ENCODE assay signal across 23 cellular contexts in the genomic region with DNA sequence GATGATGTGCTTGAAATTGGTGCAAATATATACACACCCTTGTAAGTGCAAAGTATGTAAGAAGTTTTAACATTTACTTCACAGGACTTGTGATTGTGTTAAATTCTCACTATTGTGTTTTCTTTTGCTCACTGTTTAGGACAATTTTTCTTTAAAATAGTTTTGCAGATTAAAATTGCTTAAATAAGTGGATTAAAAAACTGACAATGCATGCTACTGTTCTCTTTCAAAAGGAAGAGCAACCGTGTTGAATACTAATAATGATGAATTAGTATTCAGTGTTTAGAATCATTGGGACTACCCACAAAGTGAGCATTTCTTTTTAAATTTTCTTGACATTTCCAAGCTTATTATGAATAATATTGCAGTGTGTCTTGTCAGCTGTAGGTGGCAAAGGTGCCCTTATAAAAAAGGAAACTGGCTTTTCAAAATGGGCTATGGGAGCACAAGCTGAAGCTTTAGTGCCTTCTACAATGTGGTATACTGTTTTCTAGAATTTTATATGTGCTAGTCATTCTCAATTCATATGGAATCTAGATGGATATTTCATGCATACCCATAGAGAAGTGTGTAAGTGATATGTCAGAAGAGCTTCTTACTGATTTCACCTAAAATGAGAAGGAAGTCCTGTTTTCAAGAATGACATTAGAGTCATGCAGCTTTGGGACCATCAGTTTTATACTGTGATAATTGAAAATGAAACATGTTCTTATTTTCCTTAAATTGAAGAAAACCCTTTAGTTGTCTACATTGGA. TPM values are rescaled to one million over a fixed set of nuclear protein-coding genes. Genes with fewer than 3 reads are reported as not detected.
A peak's percentile ranks its signal among the peaks of the same experiment; 100 is the strongest.
DNase-seq lines count a peak whose midpoint lies in the region; ATAC-seq, FAIRE-seq and TF ChIP-seq lines count a peak whose summit lies in the region.
"Had no signal": no experiment of that assay in that cellular context is flagged by ENCODE, and none has a peak within 500 bp of the region (broad histone marks: within the 10 kb centered on the region; RNA-seq: fewer than 3 reads in every experiment).

No MANE protein-coding gene starts in this region.

- no peak for TF ChIP-seq POLR2A in HepG2 (IDR thresholded peaks at IDR 0.05; ENCODE audit: insufficient read depth in 1 of 2, low read depth in 2 of 2, low read length in 2 of 2)

- H3K27ac ChIP-seq in CD4-positive, alpha-beta memory T cell (ENCODE audit: low read depth, low read length), result no peak overlapping the region
- H3K27ac ChIP-seq in HepG2 (ENCODE audit: extremely low read length, insufficient read depth, low read length), result no peak overlapping the region
- H3K27ac ChIP-seq: GM23248, RWPE1 had no signal

- H3K36me3 Mint-ChIP-seq in activated CD8-positive, alpha-beta T cell treated with anti-CD3 and anti-CD28 coated beads for 36 hours (ENCODE audit: low read depth), result peaks cover 45% of the 10 kb centered on the region
- peaks cover 63% of the 10 kb centered on the region for H3K36me3 Mint-ChIP-seq in activated CD8-positive, alpha-beta T cell treated with anti-CD3 and anti-CD28 coated beads, Interleukin-2, amount 10 ng/mL, durations not matched to agents 7 days and 5 days (ENCODE audit: low read depth)
- peaks cover 57% of the 10 kb centered on the region for H3K36me3 Mint-ChIP-seq in activated naive CD8-positive, alpha-beta T cell treated with anti-CD3 and anti-CD28 coated beads, Interleukin-2, amount 50 U/mL, for 24 hours (ENCODE audit: low read depth)
- peaks cover 56 to 68% of the 10 kb centered on the region in 2 donors for H3K36me3 Mint-ChIP-seq in CD4-positive, alpha-beta memory T cell

- peak overlapping the region; percentile 30 for H3K27ac Mint-ChIP-seq in activated CD8-positive, alpha-beta T cell treated with anti-CD3 and anti-CD28 coated beads for 36 hours
- no peak overlapping the region for H3K27ac Mint-ChIP-seq in activated CD8-positive, alpha-beta T cell treated with anti-CD3 and anti-CD28 coated beads, Interleukin-2, amount 10 ng/mL, durations not matched to agents 7 days and 5 days
- H3K27ac Mint-ChIP-seq in activated naive CD8-positive, alpha-beta T cell treated with anti-CD3 and anti-CD28 coated beads, Interleukin-2, amount 50 U/mL, for 24 hours, result peak overlapping the region; percentile 9
- peak overlapping the region in 1 of 7 donors; percentile 24 for H3K27ac Mint-ChIP-seq in CD4-positive, alpha-beta memory T cell

- TF ChIP-seq RAD21 in HepG2 (CRISPR knock-in tag; IDR thresholded peaks at IDR 0.05), result no peak

- FAIRE-seq in HepG2 (lab: Jason Lieb, UNC), result no peak
- FAIRE-seq: GM12891, GM19239 had no signal

- H3K4me1 ChIP-seq in CD4-positive, alpha-beta memory T cell (ENCODE audit: insufficient read depth, low read length), result no peaks in the 10 kb centered on the region
- no peaks in the 10 kb centered on the region for H3K4me1 ChIP-seq in HepG2 (ENCODE audit: insufficient read depth, low read length)
- H3K4me1 ChIP-seq: BE2C had no signal

- no peaks in the 10 kb centered on the region for H3K79me2 ChIP-seq in HepG2 (ENCODE audit: insufficient read depth, low read length)

- no peaks in the 10 kb centered on the region; the same call in 1 of the 2 replicates for H4K20me1 ChIP-seq in HepG2 (ENCODE audit: insufficient read depth, low read length)

- H3K9me3 ChIP-seq in CD4-positive, alpha-beta memory T cell (ENCODE audit: control insufficient read depth in 1 of 2, low read length in 2 of 2), result no peaks in the 10 kb centered on the region
- H3K9me3 ChIP-seq in HepG2 (ENCODE audit: low read length), result no peaks in the 10 kb centered on the region
- H3K9me3 ChIP-seq: BE2C had no signal

- no peak for ATAC-seq in activated CD8-positive, alpha-beta T cell treated with anti-CD3 and anti-CD28 coated beads for 36 hours
- ATAC-seq in activated CD8-positive, alpha-beta T cell treated with anti-CD3 and anti-CD28 coated beads, Interleukin-2, amount 10 ng/mL, durations not matched to agents 7 days and 5 days, result no peak
- ATAC-seq in activated naive CD8-positive, alpha-beta T cell treated with anti-CD3 and anti-CD28 coated beads, Interleukin-2, amount 50 U/mL, for 24 hours, result no peak
- ATAC-seq in HepG2, result no peak
- no peak for ATAC-seq in esophagus mucosa
- ATAC-seq: PC-3 had no signal

- no peak overlapping the region for H3K9ac ChIP-seq in HepG2 (ENCODE audit: insufficient read depth, low read depth, low read length)
- H3K9ac ChIP-seq: GM23248 had no signal

- POLR2A ChIA-PET in activated CD8-positive, alpha-beta T cell treated with anti-CD3 and anti-CD28 coated beads for 36 hours (lab: Charles Lee), result no interaction called here
- POLR2A ChIA-PET in activated CD8-positive, alpha-beta T cell treated with anti-CD3 and anti-CD28 coated beads, Interleukin-2, amount 10 ng/mL, durations not matched to agents 7 days and 5 days (lab: Charles Lee), result no interaction called here
- POLR2A ChIA-PET in CD4-positive, alpha-beta memory T cell (lab: Charles Lee; ENCODE audit: partially characterized antibody), result no interaction called here
- POLR2A ChIA-PET in HepG2 (lab: Yijun Ruan, JAX), result no interaction called here

- TF ChIP-seq EP300 in HepG2 (IDR thresholded peaks at IDR 0.05; ENCODE audit: low read depth in 2 of 2, low read length in 2 of 2) (no peak), HepG2 (CRISPR knock-in tag; IDR thresholded peaks at IDR 0.05; ENCODE audit: borderline replicate concordance) (no peak)

- no peak for DNase-seq in activated CD8-positive, alpha-beta T cell treated with anti-CD3 and anti-CD28 coated beads for 36 hours
- DNase-seq in activated CD8-positive, alpha-beta T cell treated with anti-CD3 and anti-CD28 coated beads, Interleukin-2, amount 10 ng/mL, durations not matched to agents 7 days and 5 days, result no peak
- no peak for DNase-seq in activated naive CD8-positive, alpha-beta T cell treated with anti-CD3 and anti-CD28 coated beads, Interleukin-2, amount 50 U/mL, for 24 hours
- DNase-seq in inferior parietal cortex (ENCODE audit: extremely low spot score), result peak; percentile 44
- DNase-seq in superior temporal gyrus (ENCODE audit: extremely low spot score), result peak; percentile 76
- DNase-seq in CD4-positive, alpha-beta memory T cell, result no peak
- no peak for DNase-seq in HepG2 (ENCODE audit: low spot score)
- DNase-seq: BE2C; CD4-positive, CD25-positive, alpha-beta regulatory T cell; DMS153; GM23248; HCEC 1CT; KG1; MV-4-11; NCI-H1694 treated with DMSO at 0.1 percent for 48 hours; NCI-H510A treated with DMSO at 0.1 percent for 48 hours; NCI-H774; PC-3; SIG-M5 had no signal

- no peaks in the 10 kb centered on the region for H3K9me3 Mint-ChIP-seq in activated CD8-positive, alpha-beta T cell treated with anti-CD3 and anti-CD28 coated beads for 36 hours
- no peaks in the 10 kb centered on the region for H3K9me3 Mint-ChIP-seq in activated CD8-positive, alpha-beta T cell treated with anti-CD3 and anti-CD28 coated beads, Interleukin-2, amount 10 ng/mL, durations not matched to agents 7 days and 5 days (ENCODE audit: insufficient read depth)
- H3K9me3 Mint-ChIP-seq in activated naive CD8-positive, alpha-beta T cell treated with anti-CD3 and anti-CD28 coated beads, Interleukin-2, amount 50 U/mL, for 24 hours, result no peaks in the 10 kb centered on the region
- no peaks in the 10 kb centered on the region for H3K9me3 Mint-ChIP-seq in CD4-positive, alpha-beta memory T cell
- H3K9me3 Mint-ChIP-seq: CD4-positive, CD25-positive, alpha-beta regulatory T cell had no signal

- in situ Hi-C loops in HepG2 (cut with HindIII; ENCODE audit: extremely low pct_ligation_motif_present, low pct_unique_long_range_greater_than_20kb), result no loop called here

- H3K4me1 Mint-ChIP-seq in activated CD8-positive, alpha-beta T cell treated with anti-CD3 and anti-CD28 coated beads for 36 hours (ENCODE audit: low read depth), result peaks cover 12% of the 10 kb centered on the region
- peaks cover 5% of the 10 kb centered on the region for H3K4me1 Mint-ChIP-seq in activated CD8-positive, alpha-beta T cell treated with anti-CD3 and anti-CD28 coated beads, Interleukin-2, amount 10 ng/mL, durations not matched to agents 7 days and 5 days (ENCODE audit: low read depth)
- H3K4me1 Mint-ChIP-seq in activated naive CD8-positive, alpha-beta T cell treated with anti-CD3 and anti-CD28 coated beads, Interleukin-2, amount 50 U/mL, for 24 hours, result peaks cover 11% of the 10 kb centered on the region
- H3K4me1 Mint-ChIP-seq in CD4-positive, alpha-beta memory T cell, result peaks cover 0 to 6% (median 1%) of the 10 kb centered on the region in 4 donors

- TF ChIP-seq CTCF in activated CD8-positive, alpha-beta T cell treated with anti-CD3 and anti-CD28 coated beads for 36 hours (IDR thresholded peaks at IDR 0.05), result no peak
- TF ChIP-seq CTCF in HepG2 (CRISPR knock-in tag; IDR thresholded peaks at IDR 0.05), result no peak

- no peak overlapping the region for H2AFZ ChIP-seq in HepG2 (ENCODE audit: low read length)
- H2AFZ ChIP-seq: GM23248 had no signal

- peaks cover 41% of the 10 kb centered on the region for H3K36me3 ChIP-seq in CD4-positive, alpha-beta memory T cell (ENCODE audit: insufficient read depth, low read length)
- peaks cover 6 to 60% of the 10 kb centered on the region in 2 experiments for H3K36me3 ChIP-seq in HepG2 (replicated peaks in 1 of 2; ENCODE audit: control insufficient read depth in 1 of 2, insufficient read depth in 2 of 2, low read length in 2 of 2)

- CTCF ChIA-PET in activated CD8-positive, alpha-beta T cell treated with anti-CD3 and anti-CD28 coated beads for 36 hours (lab: Charles Lee), result interaction anchor here (1.1 kb wide), 1 partner anchor 52 kb away, joined by 3 read pairs; no protein-coding TSS in a partner anchor
- CTCF ChIA-PET in activated CD8-positive, alpha-beta T cell treated with anti-CD3 and anti-CD28 coated beads, Interleukin-2, amount 10 ng/mL, durations not matched to agents 7 days and 5 days (lab: Charles Lee), result interaction anchor here (1.2 to 1.3 kb wide), 2 partner anchors 10 to 11 kb away, joined by 3 to 5 read pairs; no protein-coding TSS in a partner anchor
- CTCF ChIA-PET in CD4-positive, alpha-beta memory T cell (lab: Charles Lee; ENCODE audit: partially characterized antibody), result interaction anchor here (1.3 kb wide), 1 partner anchor 15 kb away, joined by 3 read pairs; no protein-coding TSS in a partner anchor
- CTCF ChIA-PET in HepG2 (lab: Yijun Ruan, JAX; ENCODE audit: low intra/inter-chr PET ratio, low total read pairs), result no interaction called here

- WGBS in HepG2 (ENCODE audit: low lambda C conversion rate), result 95% methylated on average over 1 of the region's 1 CpG

- no TSS peak for BruUV-seq in HepG2 (replicated peaks; lab: Mats Ljungman, UMichigan)

- intact Hi-C loops in activated CD8-positive, alpha-beta T cell treated with anti-CD3 and anti-CD28 coated beads for 36 hours (cut with micrococcal nuclease), result no loop called here
- intact Hi-C loops in CD4-positive, alpha-beta memory T cell (cut with micrococcal nuclease), result no loop called here
- intact Hi-C loops in HepG2 (cut with micrococcal nuclease; ENCODE audit: unreplicated experiment), result no loop called here

- H3K27me3 ChIP-seq in CD4-positive, alpha-beta memory T cell (ENCODE audit: insufficient read depth, low read length), result no peaks in the 10 kb centered on the region
- H3K27me3 ChIP-seq in HepG2 (ENCODE audit: control insufficient read depth in 1 of 2, insufficient read depth in 2 of 2, low read length in 2 of 2), result no peaks in the 10 kb centered on the region
- H3K27me3 ChIP-seq: BE2C had no signal

- no peak overlapping the region for H3K4me2 ChIP-seq in HepG2 (ENCODE audit: low read depth, low read length)

- no peak overlapping the region for H3K4me3 ChIP-seq in CD4-positive, alpha-beta memory T cell (ENCODE audit: low read length in 2 of 2)
- no peak overlapping the region for H3K4me3 ChIP-seq in HepG2 (replicated peaks in 1 of 3; ENCODE audit: insufficient read depth in 1 of 3, low read depth in 2 of 3, low read length in 3 of 3)
- H3K4me3 ChIP-seq: GM23248 had no signal

- no peaks in the 10 kb centered on the region for H3K27me3 Mint-ChIP-seq in activated CD8-positive, alpha-beta T cell treated with anti-CD3 and anti-CD28 coated beads for 36 hours
- no peaks in the 10 kb centered on the region for H3K27me3 Mint-ChIP-seq in activated CD8-positive, alpha-beta T cell treated with anti-CD3 and anti-CD28 coated beads, Interleukin-2, amount 10 ng/mL, durations not matched to agents 7 days and 5 days (ENCODE audit: low read depth)
- no peaks in the 10 kb centered on the region for H3K27me3 Mint-ChIP-seq in activated naive CD8-positive, alpha-beta T cell treated with anti-CD3 and anti-CD28 coated beads, Interleukin-2, amount 50 U/mL, for 24 hours
- no peaks in the 10 kb centered on the region for H3K27me3 Mint-ChIP-seq in CD4-positive, alpha-beta memory T cell
- H3K27me3 Mint-ChIP-seq: CD4-positive, CD25-positive, alpha-beta regulatory T cell had no signal

- no peak overlapping the region for H3K4me3 Mint-ChIP-seq in activated CD8-positive, alpha-beta T cell treated with anti-CD3 and anti-CD28 coated beads for 36 hours
- no peak overlapping the region for H3K4me3 Mint-ChIP-seq in activated CD8-positive, alpha-beta T cell treated with anti-CD3 and anti-CD28 coated beads, Interleukin-2, amount 10 ng/mL, durations not matched to agents 7 days and 5 days
- no peak overlapping the region for H3K4me3 Mint-ChIP-seq in activated naive CD8-positive, alpha-beta T cell treated with anti-CD3 and anti-CD28 coated beads, Interleukin-2, amount 50 U/mL, for 24 hours
- H3K4me3 Mint-ChIP-seq in CD4-positive, alpha-beta memory T cell, result no peak overlapping the region
- H3K4me3 Mint-ChIP-seq: CD4-positive, CD25-positive, alpha-beta regulatory T cell had no signal

RNA-seq across cellular contexts. Expression of a gene that starts 35.4 kb away (rescaled TPM):
- 10 to 100 TPM; 53.9 to 60.2 TPM for total RNA-seq in activated CD8-positive, alpha-beta T cell treated with anti-CD3 and anti-CD28 coated beads for 36 hours
- 10 to 100 TPM; 62.3 TPM for total RNA-seq in activated CD8-positive, alpha-beta T cell treated with anti-CD3 and anti-CD28 coated beads, Interleukin-2, amount 10 ng/mL, durations not matched to agents 7 days and 5 days
- 10 to 100 TPM; 71.0 to 73.7 TPM for total RNA-seq in CD4-positive, alpha-beta memory T cell
- polyA plus RNA-seq in CD4-positive, alpha-beta memory T cell, result 10 to 100 TPM; 14.3 to 26.0 TPM
- total RNA-seq in HepG2 (2016; rRNA removed; fragmentation: Illumina TruSeq; extraction: Trizol), result 46.5 and 90.9 TPM in 2 replicates
- 3.4 and 4.6 TPM in 2 replicates for total RNA-seq in HepG2 (2016; cell fraction: cytosol; rRNA removed; fragmentation: Illumina TruSeq; extraction: Trizol; ENCODE audit: low read depth)
- 43.6 and 92.7 TPM in 2 replicates for total RNA-seq in HepG2 (2016; cell fraction: insoluble cytoplasmic fraction; rRNA removed; fragmentation: Illumina TruSeq; extraction: Trizol)
- total RNA-seq in HepG2 (2016; cell fraction: membrane; rRNA removed; fragmentation: Illumina TruSeq; extraction: Trizol), result 8.6 and 12.6 TPM in 2 replicates
- total RNA-seq in HepG2 (2016; cell fraction: nucleus; rRNA removed; fragmentation: Illumina TruSeq; extraction: Trizol), result 268 and 291 TPM in 2 replicates
- polyA plus RNA-seq in HepG2 (2011; rRNA removed), result 49.2 and 60.6 TPM in 2 replicates
- polyA plus RNA-seq in HepG2 (2011; cell fraction: cytosol; rRNA removed), result 8.1 and 8.6 TPM in 2 replicates
- polyA plus RNA-seq in HepG2 (2011; cell fraction: nucleus; rRNA removed), result 117 and 132 TPM in 2 replicates
- polyA plus RNA-seq in HepG2 (2012), result 30.0 and 51.7 TPM in 2 replicates
- polyA plus RNA-seq in HepG2 (2016; cell fraction: cytosol; fragmentation: Illumina TruSeq; extraction: Trizol; ENCODE audit: low read depth), result 0.93 and 1.2 TPM in 2 replicates
- polyA plus RNA-seq in HepG2 (2016; cell fraction: insoluble cytoplasmic fraction; fragmentation: Illumina TruSeq; extraction: Trizol; ENCODE audit: low read depth), result 40.2 and 41.5 TPM in 2 replicates
- polyA plus RNA-seq in HepG2 (2016; cell fraction: membrane; fragmentation: Illumina TruSeq; extraction: Trizol; ENCODE audit: low read depth), result 3.6 and 4.5 TPM in 2 replicates
- 335 and 346 TPM in 2 replicates for polyA plus RNA-seq in HepG2 (2016; cell fraction: nucleus; fragmentation: Illumina TruSeq; extraction: Trizol; ENCODE audit: insufficient read depth, low read depth)
- polyA minus RNA-seq in HepG2 (2011; rRNA and poly(A)+ RNA removed; ENCODE audit: low replicate concordance), result 74.5 and 94.2 TPM in 2 replicates
- 10.0 and 13.3 TPM in 2 replicates for polyA minus RNA-seq in HepG2 (2011; cell fraction: cytosol; rRNA and poly(A)+ RNA removed)
- polyA minus RNA-seq in HepG2 (2011; cell fraction: nucleus; rRNA and poly(A)+ RNA removed), result 404 and 556 TPM in 2 replicates
- 30.8 TPM for total RNA-seq in esophagus mucosa

Comparison
In these comparisons a context has a peak if more than half of its experiments do, and no peak if none do; other contexts are left out.
1. DNase-seq: peak in inferior parietal cortex (single experiment) and superior temporal gyrus (single experiment); none in activated CD8-positive, alpha-beta T cell treated with anti-CD3 and anti-CD28 coated beads for 36 hours (single experiment), activated CD8-positive, alpha-beta T cell treated with anti-CD3 and anti-CD28 coated beads, Interleukin-2, amount 10 ng/mL, durations not matched to agents 7 days and 5 days (single experiment), activated naive CD8-positive, alpha-beta T cell treated with anti-CD3 and anti-CD28 coated beads, Interleukin-2, amount 50 U/mL, for 24 hours (single experiment), CD4-positive, alpha-beta memory T cell (0 of 5) and HepG2 (single experiment).